15 cellular contexts compared by ENCODE assay signal in the genomic region with DNA sequence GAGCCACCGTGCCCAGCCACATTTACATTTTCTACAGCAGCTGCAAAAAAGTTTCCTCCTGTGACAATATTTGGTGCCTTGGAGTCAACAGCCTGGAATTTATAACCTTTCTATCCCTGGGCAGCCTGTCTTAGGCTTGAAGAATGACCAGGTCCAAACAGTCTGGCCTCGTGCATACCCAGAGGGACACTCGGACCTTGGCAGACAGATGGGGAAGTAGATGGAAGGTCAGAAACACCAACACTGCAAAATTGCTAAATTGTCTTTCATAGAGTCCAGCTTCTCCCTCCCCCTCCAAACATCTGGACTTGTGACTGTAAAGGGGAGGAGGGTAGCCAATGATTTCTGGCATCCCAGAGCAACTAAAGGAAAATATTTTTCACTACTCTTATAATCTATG.
DNase-seq lines count a peak whose midpoint lies in the region; ATAC-seq and TF ChIP-seq lines count a peak whose summit lies in the region.
"Had no signal": no experiment of that assay in that cellular context is flagged by ENCODE, and none has a peak within 500 bp of the region (broad histone marks: within the 10 kb centered on the region; RNA-seq: fewer than 3 reads in every experiment).

No MANE protein-coding gene starts in this region.

- ATAC-seq in GM18873 (IDR thresholded peaks at IDR 0.05; ENCODE audit: low FRiP score, unreplicated experiment) (no peak), GM19463 (IDR thresholded peaks at IDR 0.05; ENCODE audit: unreplicated experiment) (no peak)
- ATAC-seq: naive thymus-derived CD8-positive, alpha-beta T cell had no signal

- H3K36me3 Mint-ChIP-seq in brain, result peaks cover 22% of the 10 kb centered on the region
- peaks cover 15% of the 10 kb centered on the region for H3K36me3 Mint-ChIP-seq in activated T-helper 1 cell treated with anti-CD3 and anti-CD28 coated beads, Interleukin-12 subunit alpha, Interleukin-12 subunit beta, Interleukin-2, Interleukin-4 antibody, amounts not matched to agents 30 ng/mL and 10 ng/mL and 1 ng/mL, durations not matched to agents 14 hours and 24 hours and 36 hours (ENCODE audit: low read depth)

- H3K36me3 ChIP-seq in right atrium auricular region, result no peaks in the 10 kb centered on the region
- no peaks in the 10 kb centered on the region for H3K36me3 ChIP-seq in sigmoid colon
- H3K36me3 ChIP-seq: HAP-1 had no signal

- intact Hi-C loops in sigmoid colon (cut with DNase I), result no loop called here
- intact Hi-C loops in activated T-helper 1 cell treated with anti-CD3 and anti-CD28 coated beads, Interleukin-12 subunit alpha, Interleukin-12 subunit beta, Interleukin-2, Interleukin-4 antibody, amounts not matched to agents 30 ng/mL and 10 ng/mL and 1 ng/mL, durations not matched to agents 14 hours and 24 hours and 36 hours (cut with micrococcal nuclease), result no loop called here

- peaks cover 78% of the 10 kb centered on the region for H3K4me1 Mint-ChIP-seq in brain
- peaks cover 30% of the 10 kb centered on the region for H3K4me1 Mint-ChIP-seq in activated T-helper 1 cell treated with anti-CD3 and anti-CD28 coated beads, Interleukin-12 subunit alpha, Interleukin-12 subunit beta, Interleukin-2, Interleukin-4 antibody, amounts not matched to agents 30 ng/mL and 10 ng/mL and 1 ng/mL, durations not matched to agents 14 hours and 24 hours and 36 hours (ENCODE audit: low read depth)

- H3K4me1 ChIP-seq in right atrium auricular region (peaks cover 0 to 36% of the 10 kb centered on the region in 2 donors), sigmoid colon (peaks cover 0 to 38% (median 33%) of the 10 kb centered on the region in 4 donors)

- no peak for TF ChIP-seq CTCF in brain (conservative IDR thresholded peaks at IDR 0.05)
- TF ChIP-seq CTCF in right atrium auricular region (IDR thresholded peaks at IDR 0.05), result no peak
- TF ChIP-seq CTCF in sigmoid colon (IDR thresholded peaks at IDR 0.05), result no peak

- no peak for TF ChIP-seq EP300 in sigmoid colon (IDR thresholded peaks at IDR 0.05)

- H3K9me3 Mint-ChIP-seq in brain, result no peaks in the 10 kb centered on the region
- no peaks in the 10 kb centered on the region for H3K9me3 Mint-ChIP-seq in activated T-helper 1 cell treated with anti-CD3 and anti-CD28 coated beads, Interleukin-12 subunit alpha, Interleukin-12 subunit beta, Interleukin-2, Interleukin-4 antibody, amounts not matched to agents 30 ng/mL and 10 ng/mL and 1 ng/mL, durations not matched to agents 14 hours and 24 hours and 36 hours
- H3K9me3 Mint-ChIP-seq: naive thymus-derived CD8-positive, alpha-beta T cell had no signal

- H3K9me3 ChIP-seq in right atrium auricular region, result no peaks in the 10 kb centered on the region
- no peaks in the 10 kb centered on the region for H3K9me3 ChIP-seq in sigmoid colon
- H3K9me3 ChIP-seq: HAP-1 had no signal

- peak overlapping the region in 4 of 5 experiments; percentile 64 to 90 (median 81) for H3K27ac Mint-ChIP-seq in brain
- no peak overlapping the region for H3K27ac Mint-ChIP-seq in activated T-helper 1 cell treated with anti-CD3 and anti-CD28 coated beads, Interleukin-12 subunit alpha, Interleukin-12 subunit beta, Interleukin-2, Interleukin-4 antibody, amounts not matched to agents 30 ng/mL and 10 ng/mL and 1 ng/mL, durations not matched to agents 14 hours and 24 hours and 36 hours

- peaks cover 3% of the 10 kb centered on the region for H3K27me3 Mint-ChIP-seq in brain
- no peaks in the 10 kb centered on the region for H3K27me3 Mint-ChIP-seq in activated T-helper 1 cell treated with anti-CD3 and anti-CD28 coated beads, Interleukin-12 subunit alpha, Interleukin-12 subunit beta, Interleukin-2, Interleukin-4 antibody, amounts not matched to agents 30 ng/mL and 10 ng/mL and 1 ng/mL, durations not matched to agents 14 hours and 24 hours and 36 hours (ENCODE audit: insufficient read depth)
- H3K27me3 Mint-ChIP-seq: naive thymus-derived CD8-positive, alpha-beta T cell had no signal

- TF ChIP-seq POLR2A in sigmoid colon (IDR thresholded peaks at IDR 0.05), result no peak

- WGBS in sigmoid colon, 2 donors, result 32 to 61% methylated on average over 3 of the region's 3 CpGs

- H3K4me3 Mint-ChIP-seq in brain, result peak overlapping the region in 2 of 5 experiments; percentile 14 to 55
- H3K4me3 Mint-ChIP-seq in activated T-helper 1 cell treated with anti-CD3 and anti-CD28 coated beads, Interleukin-12 subunit alpha, Interleukin-12 subunit beta, Interleukin-2, Interleukin-4 antibody, amounts not matched to agents 30 ng/mL and 10 ng/mL and 1 ng/mL, durations not matched to agents 14 hours and 24 hours and 36 hours, result no peak overlapping the region
- H3K4me3 Mint-ChIP-seq: naive thymus-derived CD8-positive, alpha-beta T cell had no signal

- no peak overlapping the region for H3K4me3 ChIP-seq in right atrium auricular region
- no peak overlapping the region for H3K4me3 ChIP-seq in sigmoid colon
- H3K4me3 ChIP-seq: HAP-1 had no signal

- no peak overlapping the region for H3K27ac ChIP-seq in right atrium auricular region
- peak overlapping the region in 3 of 4 donors; percentile 3 to 60 (median 11) for H3K27ac ChIP-seq in sigmoid colon

- DNase-seq in EH (ENCODE audit: low read depth) (peak; percentile 38), right atrium auricular region (ENCODE audit: low spot score) (peak; percentile 70), sigmoid colon (peak; percentile 78), HT-29 (ENCODE audit: low spot score) (no peak)
- DNase-seq in activated T-helper 1 cell treated with anti-CD3 and anti-CD28 coated beads, Interleukin-12 subunit alpha, Interleukin-12 subunit beta, Interleukin-2, Interleukin-4 antibody, amounts not matched to agents 30 ng/mL and 10 ng/mL and 1 ng/mL, durations not matched to agents 14 hours and 24 hours and 36 hours (ENCODE audit: low spot score), result no peak
- DNase-seq: activated CD4-positive, alpha-beta T cell treated with anti-CD3 and anti-CD28 coated beads for 48 hours; activated T-cell treated with anti-CD3 and anti-CD28 coated beads, Interleukin-2, amount 50 U/mL, for 1 hour; naive thymus-derived CD8-positive, alpha-beta T cell; NCI-H2029; RPMI8226; stimulated activated naive CD4-positive, alpha-beta T cell treated with Interleukin-2 at 50 U/mL for 16 hours had no signal

- H3K27me3 ChIP-seq in right atrium auricular region (no peaks in the 10 kb centered on the region), sigmoid colon (no peaks in the 10 kb centered on the region)

Comparison
In these comparisons a context has a peak if more than half of its experiments do, and no peak if none do; other contexts are left out.
1. DNase-seq: peak in EH (single experiment), right atrium auricular region (single experiment) and sigmoid colon (single experiment); none in activated T-helper 1 cell treated with anti-CD3 and anti-CD28 coated beads, Interleukin-12 subunit alpha, Interleukin-12 subunit beta, Interleukin-2, Interleukin-4 antibody, amounts not matched to agents 30 ng/mL and 10 ng/mL and 1 ng/mL, durations not matched to agents 14 hours and 24 hours and 36 hours (single experiment) and HT-29 (single experiment).
2. H3K27ac ChIP-seq: peak in sigmoid colon (3 of 4); none in right atrium auricular region (0 of 2).